16 cellular contexts compared by ENCODE assay signal in the genomic region with DNA sequence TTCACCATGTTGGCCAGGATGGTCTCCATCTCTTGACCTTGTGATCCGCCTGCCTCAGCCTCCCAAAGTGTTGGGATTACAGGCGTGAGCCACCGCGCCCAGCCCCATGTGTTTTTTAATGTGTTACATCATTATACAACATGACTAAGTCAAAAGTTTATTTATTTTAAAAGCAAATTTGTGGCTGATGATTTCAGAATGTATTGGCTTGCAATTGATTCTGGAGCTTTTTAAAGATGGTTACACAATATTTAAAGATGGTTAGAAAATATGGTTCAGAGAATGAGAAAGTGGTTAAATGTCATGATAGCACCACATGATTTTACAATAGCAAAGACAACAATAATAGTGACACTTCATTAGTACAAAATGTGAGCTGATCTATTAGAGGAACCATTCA.
A peak's percentile ranks its signal among the peaks of the same experiment; 100 is the strongest.
DNase-seq lines count a peak whose midpoint lies in the region; ATAC-seq and TF ChIP-seq lines count a peak whose summit lies in the region.
"Had no signal": no experiment of that assay in that cellular context is flagged by ENCODE, and none has a peak within 500 bp of the region (broad histone marks: within the 10 kb centered on the region; RNA-seq: fewer than 3 reads in every experiment).

No MANE protein-coding gene starts in this region.

- DNase-seq in AG10803 (ENCODE audit: low read depth), result peak; percentile 40
- DNase-seq in fibroblast of lung (ENCODE audit: low read depth in 2 of 2), result peak in 1 of 2 donors; percentile 82
- DNase-seq in nephron progenitor cell, result no peak
- DNase-seq in activated CD4-positive, CD25-positive, alpha-beta regulatory T cell (lab: John Stamatoyannopoulos, UW), result no peak
- no peak for DNase-seq in colonic mucosa
- no peak for DNase-seq in AML-193 (lab: John Stamatoyannopoulos, UW)
- DNase-seq: COR-L47, KG1, NCI-H1105 treated with DMSO at 0.1 percent for 48 hours, NCI-H2029 treated with DMSO at 0.1 percent for 48 hours, Peyer's patch, Right ventricle myocardium superior had no signal

- TF ChIP-seq CTCF in AG10803 (conservative IDR thresholded peaks at IDR 0.05; ENCODE audit: low read length) (no peak), brain (conservative IDR thresholded peaks at IDR 0.05) (no peak), fibroblast of lung (conservative IDR thresholded peaks at IDR 0.05 in 1 of 2, IDR thresholded peaks at IDR 0.05 in 1 of 2; ENCODE audit: low read depth in 1 of 2, low read length in 2 of 2) (no peak), nephron progenitor cell (IDR thresholded peaks at IDR 0.05) (no peak), colonic mucosa (IDR thresholded peaks at IDR 0.05) (no peak)

- H3K9me3 ChIP-seq in fibroblast of lung (ENCODE audit: control insufficient read depth, insufficient read depth, low read depth, low read length), result no peaks in the 10 kb centered on the region
- H3K9me3 ChIP-seq in colonic mucosa, result no peaks in the 10 kb centered on the region
- H3K9me3 ChIP-seq: Peyer's patch had no signal

- H3K27ac ChIP-seq in fibroblast of lung (ENCODE audit: insufficient read depth, low read length), result peak overlapping the region; percentile 16
- no peak overlapping the region for H3K27ac ChIP-seq in colonic mucosa

- H3K36me3 ChIP-seq in fibroblast of lung (ENCODE audit: control insufficient read depth, insufficient read depth, low read length) (no peaks in the 10 kb centered on the region), colonic mucosa (no peaks in the 10 kb centered on the region)
- H3K36me3 ChIP-seq: Peyer's patch had no signal

- H3K27ac Mint-ChIP-seq in brain (peak overlapping the region in 3 of 5 experiments; percentile 6 to 65 (median 46)), nephron progenitor cell (peak overlapping the region; percentile 92)
- H3K27ac Mint-ChIP-seq: CD14-positive monocyte had no signal

- H3K9me3 Mint-ChIP-seq in brain, result peaks cover 0 to 3% (median 0%) of the 10 kb centered on the region in 5 experiments
- peaks cover 11% of the 10 kb centered on the region for H3K9me3 Mint-ChIP-seq in nephron progenitor cell

- H2AFZ ChIP-seq in fibroblast of lung (ENCODE audit: low read length), result no peak overlapping the region

- H3K79me2 ChIP-seq in fibroblast of lung (ENCODE audit: control insufficient read depth, insufficient read depth, low read length), result peaks cover 1% of the 10 kb centered on the region

- H3K27me3 Mint-ChIP-seq in brain (no peaks in the 10 kb centered on the region), nephron progenitor cell (ENCODE audit: low read depth, poor library complexity) (no peaks in the 10 kb centered on the region)

- peaks cover 5% of the 10 kb centered on the region for H3K4me1 ChIP-seq in fibroblast of lung (ENCODE audit: control insufficient read depth, extremely low read depth, insufficient read depth, low read length)
- no peaks in the 10 kb centered on the region for H3K4me1 ChIP-seq in colonic mucosa
- H3K4me1 ChIP-seq: Peyer's patch had no signal

- intact Hi-C loops in colonic mucosa (cut with DNase I), result no loop called here

- no peak for ATAC-seq in HG02610 (IDR thresholded peaks at IDR 0.05; ENCODE audit: unreplicated experiment)
- ATAC-seq: HCT116 had no signal

- peaks cover 12% of the 10 kb centered on the region for H3K36me3 Mint-ChIP-seq in brain
- H3K36me3 Mint-ChIP-seq in nephron progenitor cell (ENCODE audit: low read depth), result peaks cover 46% of the 10 kb centered on the region
- H3K36me3 Mint-ChIP-seq: CD14-positive monocyte had no signal

- H3K27me3 ChIP-seq in fibroblast of lung (ENCODE audit: control insufficient read depth, insufficient read depth, low read length), result no peaks in the 10 kb centered on the region
- H3K27me3 ChIP-seq in colonic mucosa, result no peaks in the 10 kb centered on the region
- H3K27me3 ChIP-seq: Peyer's patch had no signal

- H3K4me3 ChIP-seq in AG10803 (ENCODE audit: low read length) (no peak overlapping the region), fibroblast of lung (replicated peaks in 1 of 4; ENCODE audit: control extremely low read depth in 1 of 4, insufficient read depth in 1 of 4, low read depth in 3 of 4, low read length in 4 of 4) (no peak overlapping the region), colonic mucosa (no peak overlapping the region)
- H3K4me3 ChIP-seq: Peyer's patch had no signal

- H3K4me3 Mint-ChIP-seq in brain (no peak overlapping the region), nephron progenitor cell (no peak overlapping the region)
- H3K4me3 Mint-ChIP-seq: CD14-positive monocyte had no signal

- no peaks in the 10 kb centered on the region for H4K20me1 ChIP-seq in fibroblast of lung (ENCODE audit: control insufficient read depth, extremely low read depth, insufficient read depth, low read length)

- peak overlapping the region; percentile 49 for H3K4me2 ChIP-seq in fibroblast of lung (ENCODE audit: extremely low read depth, insufficient read depth, low read length)

- H3K4me1 Mint-ChIP-seq in brain, result peaks cover 29% of the 10 kb centered on the region
- H3K4me1 Mint-ChIP-seq in nephron progenitor cell, result peaks cover 47% of the 10 kb centered on the region
- H3K4me1 Mint-ChIP-seq: CD14-positive monocyte had no signal

- H3K9ac ChIP-seq in fibroblast of lung (ENCODE audit: insufficient read depth, low read length), result no peak overlapping the region
- H3K9ac ChIP-seq in colonic mucosa (ENCODE audit: low read depth in 2 of 2, low read length in 2 of 2), result no peak overlapping the region
